25 cellular contexts compared by ENCODE assay signal in genomic region chr14:28143340-28143739, GRCh38.
DNase-seq lines count a peak whose midpoint lies in the region; TF ChIP-seq lines count a peak whose summit lies in the region.
"Had no signal": no experiment of that assay in that cellular context is flagged by ENCODE, and none has a peak within 500 bp of the region (broad histone marks: within the 10 kb centered on the region; RNA-seq: fewer than 3 reads in every experiment).

No MANE protein-coding gene starts in this region.

- TF ChIP-seq CTCF in tibial artery (IDR thresholded peaks at IDR 0.05) = no peak

- DNase-seq in NCI-H146 treated with DMSO at 0.1 percent for 48 hours (lab: John Stamatoyannopoulos, UW; ENCODE audit: unreplicated experiment) (peak; percentile 53), SK-MEL-5 (ENCODE audit: low read depth, low spot score) (peak; percentile 12), pons (ENCODE audit: low spot score) (peak; percentile 70), tibial artery (no peak)
- DNase-seq in activated CD4-positive, alpha-beta T cell treated with anti-CD3 and anti-CD28 coated beads for 1 hour = no peak
- no peak for DNase-seq in activated T-helper 2 cell treated with anti-CD3 and anti-CD28 coated beads, Interferon-gamma antibody, Interleukin-2, Interleukin-4, amounts not matched to agents 10 μg/mL and 5 μg/mL and 100 μg/mL, durations not matched to agents 14 hours and 24 hours and 36 hours (ENCODE audit: low spot score)
- DNase-seq: activated CD4-positive, alpha-beta T cell treated with anti-CD3 and anti-CD28 coated beads, Interleukin-2, amount 10 ng/mL, durations not matched to agents 24 days and 14 days; activated naive CD4-positive, alpha-beta T cell; activated T-cell treated with anti-CD3 and anti-CD28 coated beads, Interleukin-2, amount 50 U/mL, for 48 hours; body of pancreas; effector CD4-positive, alpha-beta T cell; kidney; lower lobe of right lung; NCI-H1105 treated with DMSO at 0.1 percent for 48 hours; NCI-H510A; nephron progenitor cell; psoas muscle; RPMI8226; stimulated activated CD4-positive, alpha-beta T cell treated with anti-CD3 and anti-CD28 coated beads, Interleukin-15, amount 100 ng/mL, for 24 hours; stimulated activated naive CD4-positive, alpha-beta T cell had no signal

- no peak overlapping the region for H3K27ac Mint-ChIP-seq in activated T-helper 2 cell treated with anti-CD3 and anti-CD28 coated beads, Interferon-gamma antibody, Interleukin-2, Interleukin-4, amounts not matched to agents 10 μg/mL and 5 μg/mL and 100 μg/mL, durations not matched to agents 14 hours and 24 hours and 36 hours
- H3K27ac Mint-ChIP-seq: activated CD4-positive, alpha-beta T cell treated with anti-CD3 and anti-CD28 coated beads, Interleukin-2, amount 10 ng/mL, durations not matched to agents 24 days and 14 days; CD14-positive monocyte; IgD-negative memory B cell; nephron progenitor cell had no signal

- H3K9me3 ChIP-seq in iPS-18a (ENCODE audit: control insufficient read depth, low read depth, low read length) = no peaks in the 10 kb centered on the region
- peaks cover 0 to 7% (median 0%) of the 10 kb centered on the region in 3 donors for H3K9me3 ChIP-seq in tibial artery
- H3K9me3 ChIP-seq: body of pancreas, HAP-1, lower lobe of right lung, psoas muscle had no signal

- no peaks in the 10 kb centered on the region for H3K27me3 Mint-ChIP-seq in activated T-helper 2 cell treated with anti-CD3 and anti-CD28 coated beads, Interferon-gamma antibody, Interleukin-2, Interleukin-4, amounts not matched to agents 10 μg/mL and 5 μg/mL and 100 μg/mL, durations not matched to agents 14 hours and 24 hours and 36 hours (ENCODE audit: low read depth)
- H3K27me3 Mint-ChIP-seq: activated CD4-positive, alpha-beta T cell treated with anti-CD3 and anti-CD28 coated beads, Interleukin-2, amount 10 ng/mL, durations not matched to agents 24 days and 14 days; IgD-negative memory B cell had no signal

- no peaks in the 10 kb centered on the region for H3K4me1 ChIP-seq in iPS-18a (ENCODE audit: control insufficient read depth, low read depth, low read length)
- H3K4me1 ChIP-seq in tibial artery = no peaks in the 10 kb centered on the region
- H3K4me1 ChIP-seq: body of pancreas, HAP-1, lower lobe of right lung, psoas muscle had no signal

- H3K36me3 Mint-ChIP-seq in activated T-helper 2 cell treated with anti-CD3 and anti-CD28 coated beads, Interferon-gamma antibody, Interleukin-2, Interleukin-4, amounts not matched to agents 10 μg/mL and 5 μg/mL and 100 μg/mL, durations not matched to agents 14 hours and 24 hours and 36 hours (ENCODE audit: low read depth) = no peaks in the 10 kb centered on the region
- H3K36me3 Mint-ChIP-seq: CD14-positive monocyte, IgD-negative memory B cell had no signal

- H3K9me3 Mint-ChIP-seq in activated T-helper 2 cell treated with anti-CD3 and anti-CD28 coated beads, Interferon-gamma antibody, Interleukin-2, Interleukin-4, amounts not matched to agents 10 μg/mL and 5 μg/mL and 100 μg/mL, durations not matched to agents 14 hours and 24 hours and 36 hours = peaks cover 33% of the 10 kb centered on the region
- H3K9me3 Mint-ChIP-seq: IgD-negative memory B cell had no signal

- H3K36me3 ChIP-seq in iPS-18a (ENCODE audit: control insufficient read depth, low read depth, low read length) = no peaks in the 10 kb centered on the region
- no peaks in the 10 kb centered on the region for H3K36me3 ChIP-seq in tibial artery
- H3K36me3 ChIP-seq: HAP-1, lower lobe of right lung had no signal

- no peaks in the 10 kb centered on the region for H3K4me1 Mint-ChIP-seq in activated T-helper 2 cell treated with anti-CD3 and anti-CD28 coated beads, Interferon-gamma antibody, Interleukin-2, Interleukin-4, amounts not matched to agents 10 μg/mL and 5 μg/mL and 100 μg/mL, durations not matched to agents 14 hours and 24 hours and 36 hours (ENCODE audit: low read depth)
- H3K4me1 Mint-ChIP-seq: activated CD4-positive, alpha-beta T cell treated with anti-CD3 and anti-CD28 coated beads, Interleukin-2, amount 10 ng/mL, durations not matched to agents 24 days and 14 days; CD14-positive monocyte; IgD-negative memory B cell; nephron progenitor cell had no signal

- no peak overlapping the region for H3K4me3 Mint-ChIP-seq in activated T-helper 2 cell treated with anti-CD3 and anti-CD28 coated beads, Interferon-gamma antibody, Interleukin-2, Interleukin-4, amounts not matched to agents 10 μg/mL and 5 μg/mL and 100 μg/mL, durations not matched to agents 14 hours and 24 hours and 36 hours (ENCODE audit: low read depth)
- H3K4me3 Mint-ChIP-seq: activated CD4-positive, alpha-beta T cell treated with anti-CD3 and anti-CD28 coated beads, Interleukin-2, amount 10 ng/mL, durations not matched to agents 24 days and 14 days; CD14-positive monocyte; IgD-negative memory B cell; nephron progenitor cell had no signal

- peak overlapping the region; percentile 2 for H3K9ac ChIP-seq in iPS-18a (ENCODE audit: low read length)

- intact Hi-C loops in tibial artery (cut with DNase I; ENCODE audit: low total_unique reads) = no loop called here
- intact Hi-C loops in activated T-helper 2 cell treated with anti-CD3 and anti-CD28 coated beads, Interferon-gamma antibody, Interleukin-2, Interleukin-4, amounts not matched to agents 10 μg/mL and 5 μg/mL and 100 μg/mL, durations not matched to agents 14 hours and 24 hours and 36 hours (cut with micrococcal nuclease) = no loop called here

- in situ Hi-C loops in SK-MEL-5 (cut with HindIII; ENCODE audit: low pct_unique_long_range_greater_than_20kb, low sequenced_read_pairs) = no loop called here

- H3K27me3 ChIP-seq in iPS-18a (ENCODE audit: control insufficient read depth, insufficient read depth, low read length) (no peaks in the 10 kb centered on the region), tibial artery (no peaks in the 10 kb centered on the region)
- H3K27me3 ChIP-seq: body of pancreas had no signal

- H3K4me3 ChIP-seq in iPS-18a (ENCODE audit: low read length) (no peak overlapping the region), tibial artery (no peak overlapping the region)
- H3K4me3 ChIP-seq: body of pancreas, HAP-1, lower lobe of right lung, psoas muscle had no signal

- no peak overlapping the region for H3K27ac ChIP-seq in iPS-18a (ENCODE audit: low read length)
- H3K27ac ChIP-seq in tibial artery = no peak overlapping the region
- H3K27ac ChIP-seq: body of pancreas, epithelial cell of prostate, lower lobe of right lung, psoas muscle had no signal

Comparison
In these comparisons a context has a peak if more than half of its experiments do, and no peak if none do; other contexts are left out.
1. DNase-seq: peak in NCI-H146 treated with DMSO at 0.1 percent for 48 hours (single experiment), SK-MEL-5 (single experiment) and pons (single experiment); none in tibial artery (0 of 2), activated CD4-positive, alpha-beta T cell treated with anti-CD3 and anti-CD28 coated beads for 1 hour (single experiment) and activated T-helper 2 cell treated with anti-CD3 and anti-CD28 coated beads, Interferon-gamma antibody, Interleukin-2, Interleukin-4, amounts not matched to agents 10 μg/mL and 5 μg/mL and 100 μg/mL, durations not matched to agents 14 hours and 24 hours and 36 hours (single experiment).